Comparison of ENCODE assay signal across 9 cellular contexts in genomic region chr13:58592052-58592451, GRCh38.
"Had no signal": no experiment of that assay in that cellular context is flagged by ENCODE, and none has a peak within 500 bp of the region (broad histone marks: within the 10 kb centered on the region; RNA-seq: fewer than 3 reads in every experiment).

No MANE protein-coding gene starts in this region.

- H2AFZ ChIP-seq: GM23248 had no signal

- DNase-seq: GM23248, GOT3, H9, HCEC 1CT, Karpas-422, KBM-7 had no signal

- FAIRE-seq: H54, HTR-8/SVneo had no signal

- H3K9ac ChIP-seq: GM23248, KMS-11 had no signal

- H3K4me2 ChIP-seq: KMS-11 had no signal

- H3K4me3 ChIP-seq: GM23248 had no signal

- H3K27ac ChIP-seq: GM23248, KMS-11 had no signal
